ENCODE assay signal across 20 cellular contexts in the genomic region with DNA sequence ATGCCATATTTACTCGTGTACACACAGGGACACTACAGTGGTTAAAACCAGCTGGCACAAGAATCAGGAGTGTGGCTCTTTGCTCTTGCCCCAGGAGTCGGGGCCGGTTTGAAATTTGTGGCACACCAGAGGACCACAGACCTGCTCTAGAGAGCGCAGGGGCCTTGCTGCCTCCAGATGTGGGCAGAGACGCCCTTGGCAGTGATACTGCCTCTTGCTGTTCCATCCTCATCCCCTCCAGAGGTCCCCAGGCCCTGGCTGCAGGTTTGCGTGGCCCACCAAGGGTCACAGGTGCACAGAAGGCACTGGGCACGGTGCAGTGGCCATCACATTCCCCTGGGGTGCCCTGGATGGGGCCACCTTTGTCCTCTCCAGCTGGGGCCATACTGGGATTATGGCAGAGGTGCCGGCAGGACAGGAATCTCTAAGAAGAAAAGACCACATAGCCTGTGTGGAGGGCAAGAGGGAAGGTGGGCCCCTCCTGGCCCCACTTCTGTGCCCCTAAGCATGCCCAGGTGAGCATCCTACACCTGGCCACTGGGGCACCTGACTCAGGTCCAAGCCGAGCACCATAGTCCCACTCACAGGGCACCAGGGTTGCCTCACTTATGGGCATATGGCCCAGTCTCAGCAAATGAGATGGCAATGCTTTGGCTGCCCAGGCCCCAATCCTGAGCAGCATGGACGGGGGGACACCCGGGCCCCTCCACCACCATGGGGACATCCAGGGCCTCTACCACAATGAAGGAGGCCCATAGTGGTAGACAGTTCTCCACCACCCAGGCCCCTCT. TPM values are rescaled to one million over a fixed set of nuclear protein-coding genes. Genes with fewer than 3 reads are reported as not detected.
A peak's percentile ranks its signal among the peaks of the same experiment; 100 is the strongest.
DNase-seq lines count a peak whose midpoint lies in the region; ATAC-seq and TF ChIP-seq lines count a peak whose summit lies in the region.
"Had no signal": no experiment of that assay in that cellular context is flagged by ENCODE, and none has a peak within 500 bp of the region (broad histone marks: within the 10 kb centered on the region; RNA-seq: fewer than 3 reads in every experiment).

No MANE protein-coding gene starts in this region.

- H3K4me3 Mint-ChIP-seq in activated naive CD8-positive, alpha-beta T cell treated with anti-CD3 and anti-CD28 coated beads, Interleukin-2, amount 10 ng/mL, durations not matched to agents 7 days and 5 days, result no peak overlapping the region
- H3K4me3 Mint-ChIP-seq in activated naive CD8-positive, alpha-beta T cell treated with anti-CD3 and anti-CD28 coated beads for 36 hours, result no peak overlapping the region
- peak overlapping the region; percentile 64 for H3K4me3 Mint-ChIP-seq in Caco-2 (ENCODE audit: unreplicated experiment)
- peak overlapping the region; percentile 51 for H3K4me3 Mint-ChIP-seq in endothelial cell (ENCODE audit: unreplicated experiment)
- H3K4me3 Mint-ChIP-seq in progenitor cell of endocrine pancreas (ENCODE audit: low read depth), result no peak overlapping the region

- no peak overlapping the region for H3K27ac ChIP-seq in gastroesophageal sphincter
- H3K27ac ChIP-seq: GM23248, Peyer's patch had no signal

- H3K27me3 Mint-ChIP-seq in activated naive CD8-positive, alpha-beta T cell treated with anti-CD3 and anti-CD28 coated beads, Interleukin-2, amount 10 ng/mL, durations not matched to agents 7 days and 5 days, result peaks cover 2% of the 10 kb centered on the region
- H3K27me3 Mint-ChIP-seq in activated naive CD8-positive, alpha-beta T cell treated with anti-CD3 and anti-CD28 coated beads for 36 hours, result no peaks in the 10 kb centered on the region
- H3K27me3 Mint-ChIP-seq in Caco-2 (ENCODE audit: insufficient read depth, unreplicated experiment), result no peaks in the 10 kb centered on the region
- H3K27me3 Mint-ChIP-seq in endothelial cell (ENCODE audit: unreplicated experiment), result peaks cover 18% of the 10 kb centered on the region
- peaks cover 4% of the 10 kb centered on the region for H3K27me3 Mint-ChIP-seq in progenitor cell of endocrine pancreas
- H3K27me3 Mint-ChIP-seq: CD4-positive, alpha-beta T cell had no signal

- H3K27me3 ChIP-seq in Caco-2 (replicated peaks; ENCODE audit: control insufficient read depth, insufficient read depth, low read length), result no peaks in the 10 kb centered on the region
- H3K27me3 ChIP-seq in gastroesophageal sphincter, result no peaks in the 10 kb centered on the region
- H3K27me3 ChIP-seq: Peyer's patch had no signal

- no peak for TF ChIP-seq CTCF in Caco-2 (IDR thresholded peaks at IDR 0.05; ENCODE audit: insufficient read depth in 1 of 2, low read depth in 1 of 2, low read length in 1 of 2, severe bottlenecking in 1 of 2, unreplicated experiment in 1 of 2)
- no peak for TF ChIP-seq CTCF in endothelial cell (IDR thresholded peaks at IDR 0.05; ENCODE audit: unreplicated experiment)
- TF ChIP-seq CTCF in progenitor cell of endocrine pancreas (IDR thresholded peaks at IDR 0.05; ENCODE audit: unreplicated experiment), result no peak
- no peak for TF ChIP-seq CTCF in gastroesophageal sphincter (IDR thresholded peaks at IDR 0.05)

- peaks cover 35% of the 10 kb centered on the region for H3K4me1 ChIP-seq in Caco-2
- peaks cover 2 to 17% (median 13%) of the 10 kb centered on the region in 3 donors for H3K4me1 ChIP-seq in gastroesophageal sphincter

- no peaks in the 10 kb centered on the region for H3K36me3 Mint-ChIP-seq in activated naive CD8-positive, alpha-beta T cell treated with anti-CD3 and anti-CD28 coated beads, Interleukin-2, amount 10 ng/mL, durations not matched to agents 7 days and 5 days
- H3K36me3 Mint-ChIP-seq in activated naive CD8-positive, alpha-beta T cell treated with anti-CD3 and anti-CD28 coated beads for 36 hours, result no peaks in the 10 kb centered on the region
- peaks cover 8% of the 10 kb centered on the region for H3K36me3 Mint-ChIP-seq in Caco-2 (ENCODE audit: insufficient read depth, unreplicated experiment)
- H3K36me3 Mint-ChIP-seq in endothelial cell (ENCODE audit: low read depth, unreplicated experiment), result peaks cover 5% of the 10 kb centered on the region
- H3K36me3 Mint-ChIP-seq in progenitor cell of endocrine pancreas (ENCODE audit: insufficient read depth), result no peaks in the 10 kb centered on the region

- TF ChIP-seq POLR2A in gastroesophageal sphincter (IDR thresholded peaks at IDR 0.05), result no peak

- no peaks in the 10 kb centered on the region for H3K36me3 ChIP-seq in Caco-2 (ENCODE audit: control insufficient read depth, insufficient read depth, low read length)
- H3K36me3 ChIP-seq in gastroesophageal sphincter, result no peaks in the 10 kb centered on the region
- H3K36me3 ChIP-seq: Peyer's patch had no signal

- no TSS peak for BruUV-seq in Caco-2 (replicated peaks; lab: Mats Ljungman, UMichigan)

- ATAC-seq in activated naive CD8-positive, alpha-beta T cell treated with anti-CD3 and anti-CD28 coated beads, Interleukin-2, amount 10 ng/mL, durations not matched to agents 7 days and 5 days (ENCODE audit: low read depth), result no peak
- no peak for ATAC-seq in GM21737 (IDR thresholded peaks at IDR 0.05; ENCODE audit: unreplicated experiment)
- no peak for ATAC-seq in gastroesophageal sphincter

- CTCF ChIA-PET in Caco-2 (lab: Charles Lee), result no interaction called here

- H3K4me3 ChIP-seq in Caco-2 (ENCODE audit: low read depth, low read length) (no peak overlapping the region), gastroesophageal sphincter (no peak overlapping the region)
- H3K4me3 ChIP-seq: GM23248, Peyer's patch had no signal

- H3K9me3 Mint-ChIP-seq in activated naive CD8-positive, alpha-beta T cell treated with anti-CD3 and anti-CD28 coated beads, Interleukin-2, amount 10 ng/mL, durations not matched to agents 7 days and 5 days, result peaks cover 8% of the 10 kb centered on the region
- H3K9me3 Mint-ChIP-seq in activated naive CD8-positive, alpha-beta T cell treated with anti-CD3 and anti-CD28 coated beads for 36 hours, result peaks cover 15% of the 10 kb centered on the region
- H3K9me3 Mint-ChIP-seq in Caco-2 (ENCODE audit: unreplicated experiment) (peaks cover 12% of the 10 kb centered on the region), endothelial cell (ENCODE audit: unreplicated experiment) (no peaks in the 10 kb centered on the region), progenitor cell of endocrine pancreas (ENCODE audit: low read depth) (no peaks in the 10 kb centered on the region)
- H3K9me3 Mint-ChIP-seq: CD4-positive, alpha-beta T cell had no signal

- WGBS in gastroesophageal sphincter (ENCODE audit: low coverage in 1 of 2), 2 donors, result no CpG with 5 or more reads among the region's 11 CpGs

- peaks cover 8% of the 10 kb centered on the region for H3K4me1 Mint-ChIP-seq in activated naive CD8-positive, alpha-beta T cell treated with anti-CD3 and anti-CD28 coated beads, Interleukin-2, amount 10 ng/mL, durations not matched to agents 7 days and 5 days
- H3K4me1 Mint-ChIP-seq in activated naive CD8-positive, alpha-beta T cell treated with anti-CD3 and anti-CD28 coated beads for 36 hours, result peaks cover 3% of the 10 kb centered on the region
- H3K4me1 Mint-ChIP-seq in Caco-2 (ENCODE audit: low read depth, unreplicated experiment), result peaks cover 34% of the 10 kb centered on the region
- H3K4me1 Mint-ChIP-seq in endothelial cell (ENCODE audit: unreplicated experiment), result no peaks in the 10 kb centered on the region
- peaks cover 34% of the 10 kb centered on the region for H3K4me1 Mint-ChIP-seq in progenitor cell of endocrine pancreas (ENCODE audit: low read depth)

- TF ChIP-seq EP300 in gastroesophageal sphincter (IDR thresholded peaks at IDR 0.05), result no peak

- H3K9me3 ChIP-seq in Caco-2 (no peaks in the 10 kb centered on the region), gastroesophageal sphincter (no peaks in the 10 kb centered on the region)
- H3K9me3 ChIP-seq: Peyer's patch had no signal

- DNase-seq in activated naive CD8-positive, alpha-beta T cell treated with anti-CD3 and anti-CD28 coated beads, Interleukin-2, amount 10 ng/mL, durations not matched to agents 7 days and 5 days, result peak; percentile 23
- DNase-seq in activated naive CD8-positive, alpha-beta T cell treated with anti-CD3 and anti-CD28 coated beads for 36 hours, result no peak
- DNase-seq in Caco-2 (no peak), endothelial cell (ENCODE audit: low spot score) (no peak), progenitor cell of endocrine pancreas (ENCODE audit: low spot score, unreplicated experiment) (no peak), NCI-H128 (lab: John Stamatoyannopoulos, UW; ENCODE audit: unreplicated experiment) (no peak)
- DNase-seq: 8988T; CD4-positive, alpha-beta T cell; DMS153; GDM1; GM23248; KBM-7; NCI-H1105; NCI-H1694; NCI-H2081 treated with DMSO at 0.1 percent for 48 hours; Peyer's patch had no signal

- POLR2A ChIA-PET in activated naive CD8-positive, alpha-beta T cell treated with anti-CD3 and anti-CD28 coated beads, Interleukin-2, amount 10 ng/mL, durations not matched to agents 7 days and 5 days (lab: Charles Lee), result no interaction called here
- POLR2A ChIA-PET in Caco-2 (lab: Charles Lee), result no interaction called here

- intact Hi-C loops in Caco-2 (cut with micrococcal nuclease; ENCODE audit: unreplicated experiment), result no loop called here

- peak overlapping the region; percentile 76 for H3K27ac Mint-ChIP-seq in activated naive CD8-positive, alpha-beta T cell treated with anti-CD3 and anti-CD28 coated beads, Interleukin-2, amount 10 ng/mL, durations not matched to agents 7 days and 5 days
- H3K27ac Mint-ChIP-seq in activated naive CD8-positive, alpha-beta T cell treated with anti-CD3 and anti-CD28 coated beads for 36 hours, result no peak overlapping the region
- H3K27ac Mint-ChIP-seq in Caco-2 (ENCODE audit: unreplicated experiment) (no peak overlapping the region), endothelial cell (ENCODE audit: unreplicated experiment) (no peak overlapping the region), progenitor cell of endocrine pancreas (peak overlapping the region; percentile 71)
- H3K27ac Mint-ChIP-seq: CD4-positive, alpha-beta T cell had no signal

RNA-seq across cellular contexts. Expression of gene FOXL3, which starts 45.6 kb away (rescaled TPM):
- total RNA-seq in activated naive CD8-positive, alpha-beta T cell treated with anti-CD3 and anti-CD28 coated beads, Interleukin-2, amount 10 ng/mL, durations not matched to agents 7 days and 5 days, result not detected
- total RNA-seq in activated naive CD8-positive, alpha-beta T cell treated with anti-CD3 and anti-CD28 coated beads for 36 hours, result not detected
- total RNA-seq in Caco-2 (2022) (not detected in 2 replicates), endothelial cell (ENCODE audit: unreplicated experiment) (not detected), progenitor cell of endocrine pancreas (not detected in 2 replicates), gastroesophageal sphincter (not detected)
- total RNA-seq: CD4-positive, alpha-beta T cell; Daoy; GM23248; NCI-H460; Peyer's patch had no signal

Comparison
In these comparisons a context has a peak if more than half of its experiments do, and no peak if none do; other contexts are left out.
1. H3K27ac Mint-ChIP-seq: peak in activated naive CD8-positive, alpha-beta T cell treated with anti-CD3 and anti-CD28 coated beads, Interleukin-2, amount 10 ng/mL, durations not matched to agents 7 days and 5 days (single experiment) and progenitor cell of endocrine pancreas (single experiment); none in activated naive CD8-positive, alpha-beta T cell treated with anti-CD3 and anti-CD28 coated beads for 36 hours (single experiment), Caco-2 (single experiment) and endothelial cell (single experiment).
2. H3K4me3 Mint-ChIP-seq: peak in Caco-2 (single experiment) and endothelial cell (single experiment); none in activated naive CD8-positive, alpha-beta T cell treated with anti-CD3 and anti-CD28 coated beads, Interleukin-2, amount 10 ng/mL, durations not matched to agents 7 days and 5 days (single experiment), activated naive CD8-positive, alpha-beta T cell treated with anti-CD3 and anti-CD28 coated beads for 36 hours (single experiment) and progenitor cell of endocrine pancreas (single experiment).